1 cellular context compared by ENCODE assay signal in the genomic region with DNA sequence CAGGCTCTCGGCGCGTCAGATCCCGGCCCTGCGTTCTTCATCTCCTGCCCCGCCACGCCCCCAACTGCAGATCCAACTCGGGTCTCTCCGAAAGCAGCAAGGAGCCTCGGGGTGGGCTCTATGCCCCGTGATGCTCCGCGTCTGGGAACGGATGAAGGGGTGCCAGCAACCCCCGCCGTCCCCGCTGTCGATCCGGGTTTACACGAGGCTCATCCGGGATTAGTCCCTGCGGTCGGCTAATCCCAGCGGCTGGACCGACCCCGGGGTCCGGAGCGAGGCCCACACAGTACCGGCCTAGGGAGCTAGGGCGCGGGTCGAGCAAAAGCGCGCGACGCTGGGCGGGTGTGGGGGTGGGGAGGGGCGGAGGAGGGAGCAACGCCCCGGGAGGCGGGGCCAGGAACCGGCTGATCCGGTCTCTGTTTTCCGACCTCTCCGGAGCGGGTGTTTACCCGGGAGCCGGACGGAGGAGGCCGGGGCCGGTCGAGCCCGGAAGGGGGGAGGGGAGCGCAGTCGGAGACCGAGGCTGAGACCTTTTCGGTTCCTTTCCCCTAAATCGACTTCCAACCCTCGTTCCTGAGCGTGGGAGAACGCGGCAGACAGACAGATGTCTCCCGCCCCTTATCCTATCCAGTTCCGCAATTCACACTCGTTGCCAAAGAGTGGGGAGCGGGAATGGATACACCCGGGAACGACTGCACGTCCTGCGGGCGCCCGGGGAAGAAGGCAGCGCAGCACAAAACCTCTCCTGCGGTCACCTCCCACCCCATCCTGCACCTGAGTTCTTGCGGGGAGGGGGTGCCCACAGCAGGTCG.
TF ChIP-seq lines count a peak whose summit lies in the region.

No MANE protein-coding gene starts in this region.

TF ChIP-seq in K562, 482 proteins besides CTCF, POLR2A, EP300 and RAD21 (continued from another document and continues in another):
- TF ChIP-seq, protein P1, sequence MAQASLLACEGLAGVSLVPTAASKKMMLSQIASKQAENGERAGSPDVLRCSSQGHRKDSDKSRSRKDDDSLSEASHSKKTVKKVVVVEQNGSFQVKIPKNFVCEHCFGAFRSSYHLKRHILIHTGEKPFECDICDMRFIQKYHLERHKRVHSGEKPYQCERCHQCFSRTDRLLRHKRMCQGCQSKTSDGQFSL (CRISPR knock-in tag; IDR thresholded peaks at IDR 0.05) = peak; percentile 65; the same call in 1 of the 2 replicates
- TF ChIP-seq, protein P1 (tag; IDR thresholded peaks at IDR 0.05) = no peak
- TF ChIP-seq ZNF75A (CRISPR knock-in tag; IDR thresholded peaks at IDR 0.05) (no peak), SMAD1 (IDR thresholded peaks at IDR 0.05; ENCODE audit: low read depth, low read length, partially characterized antibody) (peak; percentile 74), RBBP5 (IDR thresholded peaks at IDR 0.05; ENCODE audit: borderline replicate concordance, insufficient read depth, low read length, poor library complexity, severe bottlenecking) (no peak), ZNF408 (CRISPR knock-in tag; IDR thresholded peaks at IDR 0.05; ENCODE audit: low read depth) (no peak), DDX20 (tag; IDR thresholded peaks at IDR 0.05; ENCODE audit: low read depth) (no peak), ETV6 (IDR thresholded peaks at IDR 0.05; ENCODE audit: borderline replicate concordance in 1 of 2, low read depth in 2 of 2, low read length in 1 of 2) (no peak; a peak in 1 of 4 replicates), ETV6 (CRISPR knock-in tag; IDR thresholded peaks at IDR 0.05; ENCODE audit: borderline replicate concordance) (no peak), RBM15 (IDR thresholded peaks at IDR 0.05; ENCODE audit: insufficient read depth, low read length) (no peak), PTRF (tag; IDR thresholded peaks at IDR 0.05) (no peak), ZNF586 (CRISPR knock-in tag; conservative IDR thresholded peaks at IDR 0.05) (no peak), PHB (CRISPR knock-in tag; IDR thresholded peaks at IDR 0.05) (no peak), ZKSCAN1 (IDR thresholded peaks at IDR 0.05; ENCODE audit: low read depth, low read length) (no peak), SNIP1 (IDR thresholded peaks at IDR 0.05; ENCODE audit: low read depth) (no peak), RBM34 (IDR thresholded peaks at IDR 0.05; ENCODE audit: borderline replicate concordance, insufficient read depth, low read length) (no peak), ZNF133 (CRISPR knock-in tag; IDR thresholded peaks at IDR 0.05) (no peak), HLTF (IDR thresholded peaks at IDR 0.05) (peak; percentile 61; the same call in 1 of the 2 replicates), U2AF1 (optimal IDR thresholded peaks at IDR 0.05; ENCODE audit: low read depth, low read length) (no peak), KLF13 (tag; IDR thresholded peaks at IDR 0.05; ENCODE audit: borderline replicate concordance, low read depth) (no peak), RBM39 (optimal IDR thresholded peaks at IDR 0.05; ENCODE audit: low read depth, low read length) (no peak), MIER1 (IDR thresholded peaks at IDR 0.05; ENCODE audit: low read depth) (no peak), TCF3 (CRISPR knock-in tag; IDR thresholded peaks at IDR 0.05) (no peak), SMC3 (conservative IDR thresholded peaks at IDR 0.05; ENCODE audit: insufficient read depth, low read depth, low read length) (no peak), ARNT (IDR thresholded peaks at IDR 0.05) (peak in 1 of 2 experiments; percentile 50; a peak in 1 of 4 replicates), ZNF695 (CRISPR knock-in tag; IDR thresholded peaks at IDR 0.05) (no peak), WHSC1 (IDR thresholded peaks at IDR 0.05; ENCODE audit: low read length) (no peak), TAL1 (IDR thresholded peaks at IDR 0.05) (no peak), GATA2 (CRISPR knock-in tag; IDR thresholded peaks at IDR 0.05) (no peak), MEIS2 (IDR thresholded peaks at IDR 0.05; ENCODE audit: partially characterized antibody) (no peak), MAZ (CRISPR knock-in tag; conservative IDR thresholded peaks at IDR 0.05 in 1 of 2, IDR thresholded peaks at IDR 0.05 in 1 of 2) (peak; percentile 63 to 96), SUPT5H (IDR thresholded peaks at IDR 0.05) (peak; percentile 86), ELF4 (CRISPR knock-in tag; IDR thresholded peaks at IDR 0.05) (no peak), TBP (optimal IDR thresholded peaks at IDR 0.05; ENCODE audit: low read depth, low read length) (peak; percentile 41), LEF1 (IDR thresholded peaks at IDR 0.05) (peak; percentile 62; the same call in 1 of the 2 replicates), MXI1 (IDR thresholded peaks at IDR 0.05; ENCODE audit: low read depth, low read length) (no peak), MED1 (CRISPR knock-in tag; IDR thresholded peaks at IDR 0.05; ENCODE audit: borderline replicate concordance) (no peak), SETDB1 (IDR thresholded peaks at IDR 0.05; ENCODE audit: low read length) (no peak), POLR2B (IDR thresholded peaks at IDR 0.05; ENCODE audit: low read depth, partially characterized antibody) (peak; percentile 75), SMARCA5 (IDR thresholded peaks at IDR 0.05) (peak; percentile 55; the same call in 1 of the 2 replicates), EHMT2 (IDR thresholded peaks at IDR 0.05) (no peak), GATAD2B (IDR thresholded peaks at IDR 0.05; ENCODE audit: borderline replicate concordance) (peak; percentile 77), ZBTB8A (IDR thresholded peaks at IDR 0.05; ENCODE audit: partially characterized antibody) (no peak), GTF2A2 (tag; IDR thresholded peaks at IDR 0.05) (no peak), TBL1XR1 (IDR thresholded peaks at IDR 0.05; ENCODE audit: low read length in 2 of 2) (no peak), ZNF124 (CRISPR knock-in tag; IDR thresholded peaks at IDR 0.05) (no peak), RB1 (IDR thresholded peaks at IDR 0.05; ENCODE audit: low read depth) (peak; percentile 57; the same call in 1 of the 2 replicates), SMAD3 (CRISPR knock-in tag; conservative IDR thresholded peaks at IDR 0.05) (no peak), ZKSCAN3 (CRISPR knock-in tag; IDR thresholded peaks at IDR 0.05) (no peak), SIRT6 (IDR thresholded peaks at IDR 0.05; ENCODE audit: low read depth, low read length) (no peak), KAT2B (IDR thresholded peaks at IDR 0.05; ENCODE audit: low read depth, low read length) (no peak), FOXA1 (IDR thresholded peaks at IDR 0.05; ENCODE audit: borderline replicate concordance) (no peak)
- TF ChIP-seq, protein P2, sequence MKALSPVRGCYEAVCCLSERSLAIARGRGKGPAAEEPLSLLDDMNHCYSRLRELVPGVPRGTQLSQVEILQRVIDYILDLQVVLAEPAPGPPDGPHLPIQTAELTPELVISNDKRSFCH (CRISPR knock-in tag; IDR thresholded peaks at IDR 0.05) = no peak
- TF ChIP-seq, protein P2 (tag; IDR thresholded peaks at IDR 0.05) = 0 out of 2 replicates have a peak, but pooled peaks have one; percentile 53
- TF ChIP-seq, protein P3, sequence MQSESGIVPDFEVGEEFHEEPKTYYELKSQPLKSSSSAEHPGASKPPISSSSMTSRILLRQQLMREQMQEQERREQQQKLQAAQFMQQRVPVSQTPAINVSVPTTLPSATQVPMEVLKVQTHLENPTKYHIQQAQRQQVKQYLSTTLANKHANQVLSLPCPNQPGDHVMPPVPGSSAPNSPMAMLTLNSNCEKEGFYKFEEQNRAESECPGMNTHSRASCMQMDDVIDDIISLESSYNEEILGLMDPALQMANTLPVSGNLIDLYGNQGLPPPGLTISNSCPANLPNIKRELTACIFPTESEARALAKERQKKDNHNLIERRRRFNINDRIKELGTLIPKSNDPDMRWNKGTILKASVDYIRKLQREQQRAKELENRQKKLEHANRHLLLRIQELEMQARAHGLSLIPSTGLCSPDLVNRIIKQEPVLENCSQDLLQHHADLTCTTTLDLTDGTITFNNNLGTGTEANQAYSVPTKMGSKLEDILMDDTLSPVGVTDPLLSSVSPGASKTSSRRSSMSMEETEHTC (IDR thresholded peaks at IDR 0.05) = no peak
- TF ChIP-seq, protein P4, sequence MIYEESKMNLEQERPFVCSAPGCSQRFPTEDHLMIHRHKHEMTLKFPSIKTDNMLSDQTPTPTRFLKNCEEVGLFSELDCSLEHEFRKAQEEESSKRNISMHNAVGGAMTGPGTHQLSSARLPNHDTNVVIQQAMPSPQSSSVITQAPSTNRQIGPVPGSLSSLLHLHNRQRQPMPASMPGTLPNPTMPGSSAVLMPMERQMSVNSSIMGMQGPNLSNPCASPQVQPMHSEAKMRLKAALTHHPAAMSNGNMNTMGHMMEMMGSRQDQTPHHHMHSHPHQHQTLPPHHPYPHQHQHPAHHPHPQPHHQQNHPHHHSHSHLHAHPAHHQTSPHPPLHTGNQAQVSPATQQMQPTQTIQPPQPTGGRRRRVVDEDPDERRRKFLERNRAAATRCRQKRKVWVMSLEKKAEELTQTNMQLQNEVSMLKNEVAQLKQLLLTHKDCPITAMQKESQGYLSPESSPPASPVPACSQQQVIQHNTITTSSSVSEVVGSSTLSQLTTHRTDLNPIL (CRISPR knock-in tag; IDR thresholded peaks at IDR 0.05) = no peak
- TF ChIP-seq, protein P5, sequence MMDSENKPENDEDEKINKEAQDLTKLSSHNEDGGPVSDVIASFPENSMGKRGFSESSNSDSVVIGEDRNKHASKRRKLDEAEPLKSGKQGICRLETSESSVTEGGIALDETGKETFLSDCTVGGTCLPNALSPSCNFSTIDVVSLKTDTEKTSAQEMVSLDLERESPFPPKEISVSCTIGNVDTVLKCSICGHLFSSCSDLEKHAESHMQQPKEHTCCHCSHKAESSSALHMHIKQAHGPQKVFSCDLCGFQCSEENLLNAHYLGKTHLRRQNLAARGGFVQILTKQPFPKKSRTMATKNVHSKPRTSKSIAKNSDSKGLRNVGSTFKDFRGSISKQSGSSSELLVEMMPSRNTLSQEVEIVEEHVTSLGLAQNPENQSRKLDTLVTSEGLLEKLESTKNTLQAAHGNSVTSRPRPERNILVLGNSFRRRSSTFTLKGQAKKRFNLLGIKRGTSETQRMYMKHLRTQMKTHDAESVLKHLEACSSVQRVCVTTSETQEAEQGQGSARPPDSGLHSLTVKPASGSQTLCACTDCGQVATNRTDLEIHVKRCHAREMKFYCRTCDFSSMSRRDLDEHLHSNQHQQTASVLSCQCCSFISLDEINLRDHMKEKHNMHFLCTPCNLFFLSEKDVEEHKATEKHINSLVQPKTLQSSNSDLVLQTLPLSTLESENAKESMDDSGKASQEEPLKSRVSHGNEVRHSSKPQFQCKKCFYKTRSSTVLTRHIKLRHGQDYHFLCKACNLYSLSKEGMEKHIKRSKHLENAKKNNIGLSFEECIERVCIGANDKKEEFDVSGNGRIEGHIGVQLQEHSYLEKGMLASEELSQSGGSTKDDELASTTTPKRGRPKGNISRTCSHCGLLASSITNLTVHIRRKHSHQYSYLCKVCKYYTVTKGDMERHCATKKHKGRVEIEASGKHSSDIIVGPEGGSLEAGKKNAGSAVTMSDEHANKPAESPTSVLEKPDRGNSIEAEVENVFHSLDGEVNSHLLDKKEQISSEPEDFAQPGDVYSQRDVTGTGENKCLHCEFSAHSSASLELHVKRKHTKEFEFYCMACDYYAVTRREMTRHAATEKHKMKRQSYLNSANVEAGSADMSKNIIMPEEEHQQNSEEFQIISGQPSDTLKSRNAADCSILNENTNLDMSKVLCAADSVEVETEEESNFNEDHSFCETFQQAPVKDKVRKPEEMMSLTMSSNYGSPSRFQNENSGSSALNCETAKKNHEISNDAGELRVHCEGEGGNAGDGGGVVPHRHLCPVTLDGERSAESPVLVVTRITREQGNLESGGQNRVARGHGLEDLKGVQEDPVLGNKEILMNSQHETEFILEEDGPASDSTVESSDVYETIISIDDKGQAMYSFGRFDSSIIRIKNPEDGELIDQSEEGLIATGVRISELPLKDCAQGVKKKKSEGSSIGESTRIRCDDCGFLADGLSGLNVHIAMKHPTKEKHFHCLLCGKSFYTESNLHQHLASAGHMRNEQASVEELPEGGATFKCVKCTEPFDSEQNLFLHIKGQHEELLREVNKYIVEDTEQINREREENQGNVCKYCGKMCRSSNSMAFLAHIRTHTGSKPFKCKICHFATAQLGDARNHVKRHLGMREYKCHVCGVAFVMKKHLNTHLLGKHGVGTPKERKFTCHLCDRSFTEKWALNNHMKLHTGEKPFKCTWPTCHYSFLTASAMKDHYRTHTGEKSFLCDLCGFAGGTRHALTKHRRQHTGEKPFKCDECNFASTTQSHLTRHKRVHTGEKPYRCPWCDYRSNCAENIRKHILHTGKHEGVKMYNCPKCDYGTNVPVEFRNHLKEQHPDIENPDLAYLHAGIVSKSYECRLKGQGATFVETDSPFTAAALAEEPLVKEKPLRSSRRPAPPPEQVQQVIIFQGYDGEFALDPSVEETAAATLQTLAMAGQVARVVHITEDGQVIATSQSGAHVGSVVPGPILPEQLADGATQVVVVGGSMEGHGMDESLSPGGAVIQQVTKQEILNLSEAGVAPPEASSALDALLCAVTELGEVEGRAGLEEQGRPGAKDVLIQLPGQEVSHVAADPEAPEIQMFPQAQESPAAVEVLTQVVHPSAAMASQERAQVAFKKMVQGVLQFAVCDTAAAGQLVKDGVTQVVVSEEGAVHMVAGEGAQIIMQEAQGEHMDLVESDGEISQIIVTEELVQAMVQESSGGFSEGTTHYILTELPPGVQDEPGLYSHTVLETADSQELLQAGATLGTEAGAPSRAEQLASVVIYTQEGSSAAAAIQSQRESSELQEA (IDR thresholded peaks at IDR 0.05; ENCODE audit: low read depth) = no peak
- TF ChIP-seq, protein P6, sequence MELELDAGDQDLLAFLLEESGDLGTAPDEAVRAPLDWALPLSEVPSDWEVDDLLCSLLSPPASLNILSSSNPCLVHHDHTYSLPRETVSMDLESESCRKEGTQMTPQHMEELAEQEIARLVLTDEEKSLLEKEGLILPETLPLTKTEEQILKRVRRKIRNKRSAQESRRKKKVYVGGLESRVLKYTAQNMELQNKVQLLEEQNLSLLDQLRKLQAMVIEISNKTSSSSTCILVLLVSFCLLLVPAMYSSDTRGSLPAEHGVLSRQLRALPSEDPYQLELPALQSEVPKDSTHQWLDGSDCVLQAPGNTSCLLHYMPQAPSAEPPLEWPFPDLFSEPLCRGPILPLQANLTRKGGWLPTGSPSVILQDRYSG (tag; conservative IDR thresholded peaks at IDR 0.05; ENCODE audit: low read depth) = no peak
- TF ChIP-seq, protein P7, sequence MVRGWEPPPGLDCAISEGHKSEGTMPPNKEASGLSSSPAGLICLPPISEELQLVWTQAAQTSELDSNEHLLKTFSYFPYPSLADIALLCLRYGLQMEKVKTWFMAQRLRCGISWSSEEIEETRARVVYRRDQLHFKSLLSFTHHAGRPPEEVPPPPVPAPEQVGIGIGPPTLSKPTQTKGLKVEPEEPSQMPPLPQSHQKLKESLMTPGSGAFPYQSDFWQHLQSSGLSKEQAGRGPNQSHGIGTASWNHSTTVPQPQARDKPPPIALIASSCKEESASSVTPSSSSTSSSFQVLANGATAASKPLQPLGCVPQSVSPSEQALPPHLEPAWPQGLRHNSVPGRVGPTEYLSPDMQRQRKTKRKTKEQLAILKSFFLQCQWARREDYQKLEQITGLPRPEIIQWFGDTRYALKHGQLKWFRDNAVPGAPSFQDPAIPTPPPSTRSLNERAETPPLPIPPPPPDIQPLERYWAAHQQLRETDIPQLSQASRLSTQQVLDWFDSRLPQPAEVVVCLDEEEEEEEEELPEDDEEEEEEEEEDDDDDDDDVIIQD (CRISPR knock-in tag; IDR thresholded peaks at IDR 0.05) = no peak
